Comparison of ENCODE assay signal across 15 cellular contexts in the genomic region with DNA sequence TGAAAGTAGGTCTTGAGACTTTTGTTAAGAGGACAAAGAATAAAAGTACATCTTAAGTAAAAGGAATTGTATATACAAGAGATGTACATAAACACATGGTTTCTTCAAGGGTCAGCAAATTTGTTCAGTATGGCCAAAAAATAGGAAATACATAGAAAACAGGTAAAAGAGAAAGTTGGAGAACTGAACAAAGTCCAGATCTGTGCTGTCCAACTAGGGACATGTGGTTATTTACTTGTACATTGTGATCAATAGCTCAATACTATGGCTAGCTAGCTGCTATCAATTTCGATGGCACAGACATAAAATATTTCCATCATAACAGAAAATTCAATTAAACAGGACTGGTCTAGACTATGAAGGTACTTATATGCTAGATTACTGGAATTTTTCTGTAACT.
"Had no signal": no experiment of that assay in that cellular context is flagged by ENCODE, and none has a peak within 500 bp of the region (broad histone marks: within the 10 kb centered on the region; RNA-seq: fewer than 3 reads in every experiment).

No MANE protein-coding gene starts in this region.

- ATAC-seq: pancreas, SK-N-SH treated with all-trans-retinoic acid at 6 μM for 48 hours had no signal

- H3K4me1 ChIP-seq: ascending aorta, breast epithelium, pancreas had no signal

- H3K27ac ChIP-seq: ascending aorta, breast epithelium, epithelial cell of prostate, pancreas had no signal

- H3K9me3 ChIP-seq: ascending aorta, breast epithelium, pancreas had no signal

- DNase-seq: activated CD4-positive, alpha-beta T cell treated with anti-CD3 and anti-CD28 coated beads for 4 hours; activated CD8-positive, alpha-beta memory T cell treated with anti-CD3 and anti-CD28 coated beads, Interleukin-2, amount 50 U/mL, for 48 hours; dermis blood vessel endothelial cell; foreskin melanocyte; head of caudate nucleus; kidney glomerular epithelial cell; pancreas; stimulated activated CD4-positive, alpha-beta T cell treated with anti-CD3 and anti-CD28 coated beads, Interleukin-12 subunit alpha, Interleukin-12 subunit beta, amount 100 ng/mL, for 4 hours; stimulated activated CD4-positive, alpha-beta T cell treated with anti-CD3 and anti-CD28 coated beads, Interleukin-2, amount 100 ng/mL, for 24 hours had no signal

- H3K9me3 Mint-ChIP-seq: activated T-helper 2 cell treated with anti-CD3 and anti-CD28 coated beads, Interferon-gamma antibody, Interleukin-2, Interleukin-4, amounts not matched to agents 10 μg/mL and 5 μg/mL and 100 μg/mL, durations not matched to agents 14 hours and 24 hours and 36 hours; T-helper 1 cell treated with Interleukin-12 subunit alpha and Interleukin-12 subunit beta and Interleukin-4 antibody, amounts not matched to agents 30 μg/mL and 1 μg/mL, for 36 hours had no signal

- H3K4me3 Mint-ChIP-seq: T-helper 1 cell treated with Interleukin-12 subunit alpha and Interleukin-12 subunit beta and Interleukin-4 antibody, amounts not matched to agents 30 μg/mL and 1 μg/mL, for 36 hours had no signal

- H3K27me3 ChIP-seq: ascending aorta, breast epithelium, pancreas had no signal

- H3K27ac Mint-ChIP-seq: activated T-helper 2 cell treated with anti-CD3 and anti-CD28 coated beads, Interferon-gamma antibody, Interleukin-2, Interleukin-4, amounts not matched to agents 10 μg/mL and 5 μg/mL and 100 μg/mL, durations not matched to agents 14 hours and 24 hours and 36 hours; T-helper 1 cell treated with Interleukin-12 subunit alpha and Interleukin-12 subunit beta and Interleukin-4 antibody, amounts not matched to agents 30 μg/mL and 1 μg/mL, for 36 hours had no signal
